In genomic region chr1:16352842-16353535, GRCh38 we compare ENCODE assay signal across 9 cellular contexts. TPM values are rescaled to one million over a fixed set of nuclear protein-coding genes. Genes with fewer than 3 reads are reported as not detected.
DNase-seq lines count a peak whose midpoint lies in the region; ATAC-seq, FAIRE-seq and TF ChIP-seq lines count a peak whose summit lies in the region.
"Had no signal": no experiment of that assay in that cellular context is flagged by ENCODE, and none has a peak within 500 bp of the region (broad histone marks: within the 10 kb centered on the region; RNA-seq: fewer than 3 reads in every experiment).

No MANE protein-coding gene starts in this region.

- H3K18ac ChIP-seq in trophoblast cell (ENCODE audit: low read length) = peak overlapping the region; percentile 88

- WGBS in esophagus muscularis mucosa = 61% methylated on average over 11 of the region's 11 CpGs
- no CpG with 5 or more reads among the region's 11 CpGs for WGBS in trophoblast cell (ENCODE audit: extremely low coverage, insufficient coverage, insufficient read length)

- peak overlapping the region; percentile 97 for H4K8ac ChIP-seq in trophoblast cell (ENCODE audit: low read depth, low read length)

- H3K4me1 ChIP-seq in esophagus muscularis mucosa = peaks cover 22 to 39% (median 39%) of the 10 kb centered on the region in 4 donors
- peaks cover 5 to 13% of the 10 kb centered on the region in 2 experiments for H3K4me1 ChIP-seq in trophoblast cell (ENCODE audit: control insufficient read depth in 1 of 2, insufficient read depth in 2 of 2, low read length in 2 of 2)

- H3K79me1 ChIP-seq in trophoblast cell (ENCODE audit: low read length) = peaks cover 11% of the 10 kb centered on the region

- H4K12ac ChIP-seq in trophoblast cell (ENCODE audit: low read depth, low read length) = peak overlapping the region; percentile 71

- H3K4ac ChIP-seq in trophoblast cell (ENCODE audit: low read depth, low read length) = peak overlapping the region; percentile 18

- peak overlapping the region; percentile 58 for H2AFZ ChIP-seq in trophoblast cell (ENCODE audit: insufficient read depth, low read length, poor library complexity)

- peak overlapping the region; percentile 96 for H3K4me2 ChIP-seq in trophoblast cell (ENCODE audit: low read length)

- no peaks in the 10 kb centered on the region for H3K27me3 ChIP-seq in esophagus muscularis mucosa
- H3K27me3 ChIP-seq in trophoblast cell (ENCODE audit: insufficient read depth, low read length) = no peaks in the 10 kb centered on the region

- no peak for DNase-seq in GM12891 (ENCODE audit: insufficient read length, low spot score)
- DNase-seq in RKO (ENCODE audit: low spot score) = peak; percentile 40
- no peak for DNase-seq in esophagus muscularis mucosa (ENCODE audit: extremely low spot score)
- DNase-seq in trophoblast cell = peak in 1 of 2 donors; percentile 38
- no peak for DNase-seq in H54 (ENCODE audit: insufficient read length, low spot score)
- DNase-seq in NCI-H2081 (lab: John Stamatoyannopoulos, UW) = no peak

- peak overlapping the region; percentile 88 for H4K91ac ChIP-seq in trophoblast cell (ENCODE audit: low read depth, low read length)

- peak overlapping the region; percentile 58 for H2BK5ac ChIP-seq in trophoblast cell (ENCODE audit: low read depth, low read length, poor library complexity)

- H3K36me3 ChIP-seq in esophagus muscularis mucosa (no peaks in the 10 kb centered on the region), trophoblast cell (ENCODE audit: control insufficient read depth in 1 of 2, insufficient read depth in 2 of 2, low read length in 2 of 2) (no peaks in the 10 kb centered on the region)

- peak overlapping the region; percentile 24 for H2AK5ac ChIP-seq in trophoblast cell (ENCODE audit: low read length)

- no peak for ATAC-seq in HG02642 (IDR thresholded peaks at IDR 0.05; ENCODE audit: poor library complexity, unreplicated experiment)
- no peak for ATAC-seq in GM19023 (IDR thresholded peaks at IDR 0.05; ENCODE audit: unreplicated experiment)

- H3K27ac ChIP-seq in esophagus muscularis mucosa (replicated peaks in 1 of 4) = peak overlapping the region; percentile 93 to 97 (median 97)
- H3K27ac ChIP-seq in trophoblast cell (ENCODE audit: low read depth, low read length) = peak overlapping the region; percentile 83

- peak overlapping the region; percentile 73 for H3K14ac ChIP-seq in trophoblast cell (ENCODE audit: low read length)

- H3K79me2 ChIP-seq in trophoblast cell (ENCODE audit: control insufficient read depth, insufficient read depth, low read length, poor library complexity) = peaks cover 11% of the 10 kb centered on the region

- no peak overlapping the region for H3K23ac ChIP-seq in trophoblast cell (ENCODE audit: low read length)

- FAIRE-seq in GM12891 (lab: Jason Lieb, UNC) = peak; percentile 51
- FAIRE-seq in H54 (lab: Jason Lieb, UNC) = no peak
- FAIRE-seq: TTC549 had no signal

- peak overlapping the region; percentile 19 for H2BK12ac ChIP-seq in trophoblast cell (ENCODE audit: low read length)

- H3K4me3 ChIP-seq in esophagus muscularis mucosa = peak overlapping the region; percentile 81 to 95 (median 86)
- H3K4me3 ChIP-seq in trophoblast cell (ENCODE audit: low read depth, low read length) = peak overlapping the region; percentile 38

- H3K9me3 ChIP-seq in esophagus muscularis mucosa = no peaks in the 10 kb centered on the region
- no peaks in the 10 kb centered on the region for H3K9me3 ChIP-seq in trophoblast cell (ENCODE audit: insufficient read depth, low read depth, low read length)

- H2BK120ac ChIP-seq in trophoblast cell (ENCODE audit: insufficient read depth, low read length, poor library complexity) = peak overlapping the region; percentile 23

- no peak for TF ChIP-seq EP300 in esophagus muscularis mucosa (IDR thresholded peaks at IDR 0.05)

- TF ChIP-seq POLR2A in GM12891 (IDR thresholded peaks at IDR 0.05; ENCODE audit: low read depth, low read length) (no peak), esophagus muscularis mucosa (IDR thresholded peaks at IDR 0.05; ENCODE audit: low read depth) (no peak), H54 (IDR thresholded peaks at IDR 0.05; ENCODE audit: low read depth, low read length) (no peak)

- peak overlapping the region; percentile 2 for H3K9ac ChIP-seq in trophoblast cell (ENCODE audit: low read length)

- TF ChIP-seq CTCF in esophagus muscularis mucosa (IDR thresholded peaks at IDR 0.05) = no peak

- intact Hi-C loops in esophagus muscularis mucosa (cut with DNase I) = no loop called here

TF ChIP-seq in GM12891, 5 proteins besides CTCF, POLR2A, EP300 and RAD21:
- TF ChIP-seq TAF1 (IDR thresholded peaks at IDR 0.05; ENCODE audit: low read depth, low read length) (no peak), SPI1 (IDR thresholded peaks at IDR 0.05; ENCODE audit: low read depth, low read length) (no peak), POU2F2 (IDR thresholded peaks at IDR 0.05; ENCODE audit: low read depth, low read length) (no peak), POLR2AphosphoS5 (IDR thresholded peaks at IDR 0.05; ENCODE audit: low read depth, low read length) (no peak; the same call in none of the 2 replicates), PAX5 (IDR thresholded peaks at IDR 0.05; ENCODE audit: insufficient read depth, low read length, severe bottlenecking) (no peak)
TF ChIP-seq in GM12891: peak in this region for 0.

RNA-seq across cellular contexts. Expression of gene FBXO42, which starts 0.7 kb away (rescaled TPM):
- polyA plus RNA-seq in GM12891 (2012; ENCODE audit: low read depth, missing spikeins) = 12.0 TPM
- total RNA-seq in esophagus muscularis mucosa = 10 to 100 TPM; 22.0 to 52.6 (median 35.3) TPM
- polyA plus RNA-seq in trophoblast cell (2013) = 10.4 and 11.3 TPM in 2 replicates

RNA-seq across cellular contexts. Expression of gene SZRD1, which starts 14.1 kb away (rescaled TPM):
- 102 TPM for polyA plus RNA-seq in GM12891 (2012; ENCODE audit: low read depth, missing spikeins)
- 100 to 1,000 TPM in 2 of 4 donors, 10 to 100 TPM in 2; 70.2 to 110 (median 98.3) TPM for total RNA-seq in esophagus muscularis mucosa
- polyA plus RNA-seq in trophoblast cell (2013) = 80.6 and 85.6 TPM in 2 replicates
